In the genomic region with DNA sequence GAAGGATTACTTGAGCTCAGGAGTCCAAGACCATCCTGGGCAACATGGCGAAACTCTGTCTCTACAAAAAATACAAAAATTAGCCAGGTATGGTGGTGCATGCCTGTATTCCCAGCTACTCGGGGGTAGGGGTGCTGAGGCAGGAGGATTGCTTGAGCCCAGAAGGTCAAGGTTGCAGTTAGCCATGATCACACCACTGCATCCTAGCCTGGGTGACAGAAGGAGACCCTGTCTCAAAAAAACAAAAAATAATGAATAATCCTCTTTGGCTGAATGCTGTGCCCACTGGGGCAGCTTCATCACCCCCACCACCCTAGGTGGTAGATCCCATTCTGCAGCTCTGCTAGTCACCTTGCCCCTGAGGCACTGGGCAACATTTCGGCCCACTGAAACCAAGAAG, we compare ENCODE assay signal across 22 cellular contexts.
"Had no signal": no experiment of that assay in that cellular context is flagged by ENCODE, and none has a peak within 500 bp of the region (broad histone marks: within the 10 kb centered on the region; RNA-seq: fewer than 3 reads in every experiment).

No MANE protein-coding gene starts in this region.

- H3K4me1 ChIP-seq: parathyroid adenoma, uterus had no signal

- DNase-seq: dermis blood vessel endothelial cell; effector memory CD4-positive, alpha-beta T cell; erythroblast; esophagus squamous epithelium; naive thymus-derived CD8-positive, alpha-beta T cell; stimulated activated CD4-positive, alpha-beta T cell treated with anti-CD3 and anti-CD28 coated beads, Interleukin-2, amount 100 ng/mL, for 24 hours; stimulated activated CD4-positive, alpha-beta T cell treated with anti-CD3 and anti-CD28 coated beads, Interleukin-4, amount 100 ng/mL, for 24 hours; stimulated activated naive CD8-positive, alpha-beta T cell treated with anti-CD3 and anti-CD28 coated beads, Interleukin-15, Interleukin-2, amounts not matched to agents 100 U/mL and 50 U/mL, for 24 hours; substantia nigra; testis; upper lobe of left lung; uterus had no signal

- H3K4me3 Mint-ChIP-seq: central memory CD8-positive, alpha-beta T cell; naive thymus-derived CD8-positive, alpha-beta T cell; stimulated activated memory B cell treated with anti-CD40 and anti-IgM and Interleukin-4, amounts not matched to agents 10 μg/mL and 1 μg/mL and 100 μg/mL, for 72 hours had no signal

- H3K36me3 ChIP-seq: esophagus squamous epithelium, tibial nerve, upper lobe of left lung, uterus had no signal

- H3K27me3 ChIP-seq: esophagus squamous epithelium, testis, tibial nerve, upper lobe of left lung, uterus had no signal

- H3K79me2 ChIP-seq: parathyroid adenoma had no signal

- ATAC-seq: left lobe of liver; naive thymus-derived CD8-positive, alpha-beta T cell; sciatic nerve; stimulated activated memory B cell treated with anti-CD40 and anti-IgM and Interleukin-4, amounts not matched to agents 10 μg/mL and 1 μg/mL and 100 μg/mL, for 72 hours; stimulated activated naive CD8-positive, alpha-beta T cell treated with anti-CD3 and anti-CD28 coated beads, Interleukin-15, Interleukin-2, amounts not matched to agents 100 U/mL and 50 U/mL, for 24 hours had no signal

- H3K27me3 Mint-ChIP-seq: central memory CD8-positive, alpha-beta T cell; naive thymus-derived CD8-positive, alpha-beta T cell; progenitor cell of endocrine pancreas; stimulated activated memory B cell treated with anti-CD40 and anti-IgM and Interleukin-4, amounts not matched to agents 10 μg/mL and 1 μg/mL and 100 μg/mL, for 72 hours had no signal

- H3K27ac Mint-ChIP-seq: progenitor cell of endocrine pancreas; stimulated activated memory B cell treated with anti-CD40 and anti-IgM and Interleukin-4, amounts not matched to agents 10 μg/mL and 1 μg/mL and 100 μg/mL, for 72 hours had no signal

- H3K4me3 ChIP-seq: coronary artery, esophagus squamous epithelium, testis, tibial nerve, upper lobe of left lung, uterus had no signal

- H3K9ac ChIP-seq: parathyroid adenoma had no signal

- FAIRE-seq: endothelial cell of umbilical vein, frontal cortex had no signal

- H3K9me3 ChIP-seq: testis, uterus had no signal

- H3K27ac ChIP-seq: coronary artery, parathyroid adenoma, testis, tibial nerve, upper lobe of left lung, uterus had no signal

- H2AFZ ChIP-seq: parathyroid adenoma had no signal
